ENCODE assay signal across 12 cellular contexts in the genomic region with DNA sequence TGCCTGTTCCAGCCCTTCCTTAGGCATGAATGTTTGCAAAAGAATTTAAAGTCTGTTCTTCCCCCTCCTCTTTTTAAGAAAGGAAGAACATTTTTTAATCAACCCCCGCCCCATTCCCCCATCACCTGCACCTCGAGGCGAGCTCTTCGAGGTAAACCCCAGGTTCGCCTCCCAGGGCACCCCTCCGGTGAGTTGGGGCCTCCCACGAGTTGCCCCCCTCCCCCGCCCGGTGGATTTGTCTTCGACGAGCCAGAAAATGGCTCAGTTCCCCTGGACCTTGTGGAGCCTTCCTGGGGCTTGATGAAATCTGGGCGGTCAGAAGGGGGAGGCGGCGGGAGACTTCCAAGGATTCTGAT. TPM values are rescaled to one million over a fixed set of nuclear protein-coding genes. Genes with fewer than 3 reads are reported as not detected.
DNase-seq lines count a peak whose midpoint lies in the region; ATAC-seq and TF ChIP-seq lines count a peak whose summit lies in the region.
"Had no signal": no experiment of that assay in that cellular context is flagged by ENCODE, and none has a peak within 500 bp of the region (broad histone marks: within the 10 kb centered on the region; RNA-seq: fewer than 3 reads in every experiment).

No MANE protein-coding gene starts in this region.

- H3K27me3 ChIP-seq in neural progenitor cell: peaks cover 95% of the 10 kb centered on the region

- no peaks in the 10 kb centered on the region for H3K79me2 ChIP-seq in neural progenitor cell (ENCODE audit: low read depth)

- H2AFZ ChIP-seq in neural progenitor cell (replicated peaks): no peak overlapping the region

- DNase-seq in DMS53 (lab: John Stamatoyannopoulos, UW) (peak; percentile 91), DMS53 treated with DMSO at 0.1 percent for 48 hours (lab: John Stamatoyannopoulos, UW; ENCODE audit: unreplicated experiment) (no peak), neural progenitor cell (ENCODE audit: low spot score) (peak; percentile 13), AG20443 (ENCODE audit: low spot score) (no peak)
- DNase-seq in effector memory CD8-positive, alpha-beta T cell: no peak
- DNase-seq: effector memory CD4-positive, alpha-beta T cell; midbrain; stimulated activated CD4-positive, alpha-beta T cell treated with anti-CD3 and anti-CD28 coated beads, Interleukin-4, amount 100 ng/mL, for 1 hour had no signal

- no peak for ATAC-seq in effector memory CD8-positive, alpha-beta T cell (replicated peaks)
- ATAC-seq in GM18861 (IDR thresholded peaks at IDR 0.05; ENCODE audit: unreplicated experiment) (no peak), GM19035 (IDR thresholded peaks at IDR 0.05; ENCODE audit: unreplicated experiment) (no peak)

- H3K9me3 ChIP-seq in neural progenitor cell (ENCODE audit: low read depth): no peaks in the 10 kb centered on the region

- H3K9me3 Mint-ChIP-seq in effector memory CD8-positive, alpha-beta T cell: no peaks in the 10 kb centered on the region
- peaks cover 4% of the 10 kb centered on the region for H3K9me3 Mint-ChIP-seq in neural progenitor cell

- peaks cover 20% of the 10 kb centered on the region for H4K20me1 ChIP-seq in neural progenitor cell (ENCODE audit: low read depth)

- peaks cover 30% of the 10 kb centered on the region for H3F3A ChIP-seq in neural progenitor cell (ENCODE audit: low read depth)

- peak overlapping the region; percentile 62 for H3K4me3 ChIP-seq in neural progenitor cell

- peaks cover 0 to 5% of the 10 kb centered on the region in 2 donors for H3K4me1 Mint-ChIP-seq in effector memory CD8-positive, alpha-beta T cell (ENCODE audit: low read depth in 2 of 2)
- H3K4me1 Mint-ChIP-seq in neural progenitor cell: peaks cover 11% of the 10 kb centered on the region

- no peaks in the 10 kb centered on the region for H3K36me3 ChIP-seq in neural progenitor cell

- peaks cover 6% of the 10 kb centered on the region for H3K4me1 ChIP-seq in neural progenitor cell

- H3K4me2 ChIP-seq in neural progenitor cell: peak overlapping the region; percentile 93

- TF ChIP-seq RAD21 in Ishikawa (IDR thresholded peaks at IDR 0.05; ENCODE audit: low read depth): no peak

- H3K9ac ChIP-seq in neural progenitor cell: no peak overlapping the region

- H3K4me3 Mint-ChIP-seq in effector memory CD8-positive, alpha-beta T cell: peak overlapping the region; percentile 17 to 53
- peak overlapping the region; percentile 75 for H3K4me3 Mint-ChIP-seq in neural progenitor cell

- no peak overlapping the region for H3K27ac ChIP-seq in neural progenitor cell

- no peak overlapping the region for H3K27ac Mint-ChIP-seq in effector memory CD8-positive, alpha-beta T cell
- H3K27ac Mint-ChIP-seq in neural progenitor cell: no peak overlapping the region

- no peaks in the 10 kb centered on the region for H3K36me3 Mint-ChIP-seq in effector memory CD8-positive, alpha-beta T cell (ENCODE audit: insufficient read depth)
- peaks cover 2% of the 10 kb centered on the region for H3K36me3 Mint-ChIP-seq in neural progenitor cell

- no peak for TF ChIP-seq CTCF in neural progenitor cell (IDR thresholded peaks at IDR 0.05)

- no peak for TF ChIP-seq EP300 in Ishikawa (IDR thresholded peaks at IDR 0.05; ENCODE audit: borderline replicate concordance)

- peaks cover 64 to 75% of the 10 kb centered on the region in 2 donors for H3K27me3 Mint-ChIP-seq in effector memory CD8-positive, alpha-beta T cell
- H3K27me3 Mint-ChIP-seq in neural progenitor cell (ENCODE audit: insufficient read depth, low read depth): peaks cover 71% of the 10 kb centered on the region

TF ChIP-seq in Ishikawa, 13 proteins besides CTCF, POLR2A, EP300 and RAD21:
- TF ChIP-seq TAF1 (IDR thresholded peaks at IDR 0.05; ENCODE audit: low read depth): 0 out of 2 replicates have a peak, but pooled peaks have one; percentile 40
- TF ChIP-seq, protein P1, sequence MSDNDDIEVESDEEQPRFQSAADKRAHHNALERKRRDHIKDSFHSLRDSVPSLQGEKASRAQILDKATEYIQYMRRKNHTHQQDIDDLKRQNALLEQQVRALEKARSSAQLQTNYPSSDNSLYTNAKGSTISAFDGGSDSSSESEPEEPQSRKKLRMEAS (IDR thresholded peaks at IDR 0.05): peak; percentile 6
- 0 out of 2 replicates have a peak, but pooled peaks have one; percentile 28 for TF ChIP-seq YY1 (IDR thresholded peaks at IDR 0.05; ENCODE audit: low read depth)
- TF ChIP-seq EGR1 (IDR thresholded peaks at IDR 0.05): no peak
- TF ChIP-seq NFIC (IDR thresholded peaks at IDR 0.05): no peak

RNA-seq across cellular contexts. Expression of a gene that starts 0.3 kb away (rescaled TPM):
- total RNA-seq in neural progenitor cell (ENCODE audit: low replicate concordance): 0.25 and 0.62 TPM in 2 replicates
- total RNA-seq: RPMI7951 had no signal

Comparison
In these comparisons a context has a peak if more than half of its experiments do, and no peak if none do; other contexts are left out.
1. DNase-seq: peak in DMS53 (single experiment) and neural progenitor cell (single experiment); none in DMS53 treated with DMSO at 0.1 percent for 48 hours (single experiment), effector memory CD8-positive, alpha-beta T cell (0 of 3) and AG20443 (single experiment).